26 cellular contexts compared by ENCODE assay signal in the genomic region with DNA sequence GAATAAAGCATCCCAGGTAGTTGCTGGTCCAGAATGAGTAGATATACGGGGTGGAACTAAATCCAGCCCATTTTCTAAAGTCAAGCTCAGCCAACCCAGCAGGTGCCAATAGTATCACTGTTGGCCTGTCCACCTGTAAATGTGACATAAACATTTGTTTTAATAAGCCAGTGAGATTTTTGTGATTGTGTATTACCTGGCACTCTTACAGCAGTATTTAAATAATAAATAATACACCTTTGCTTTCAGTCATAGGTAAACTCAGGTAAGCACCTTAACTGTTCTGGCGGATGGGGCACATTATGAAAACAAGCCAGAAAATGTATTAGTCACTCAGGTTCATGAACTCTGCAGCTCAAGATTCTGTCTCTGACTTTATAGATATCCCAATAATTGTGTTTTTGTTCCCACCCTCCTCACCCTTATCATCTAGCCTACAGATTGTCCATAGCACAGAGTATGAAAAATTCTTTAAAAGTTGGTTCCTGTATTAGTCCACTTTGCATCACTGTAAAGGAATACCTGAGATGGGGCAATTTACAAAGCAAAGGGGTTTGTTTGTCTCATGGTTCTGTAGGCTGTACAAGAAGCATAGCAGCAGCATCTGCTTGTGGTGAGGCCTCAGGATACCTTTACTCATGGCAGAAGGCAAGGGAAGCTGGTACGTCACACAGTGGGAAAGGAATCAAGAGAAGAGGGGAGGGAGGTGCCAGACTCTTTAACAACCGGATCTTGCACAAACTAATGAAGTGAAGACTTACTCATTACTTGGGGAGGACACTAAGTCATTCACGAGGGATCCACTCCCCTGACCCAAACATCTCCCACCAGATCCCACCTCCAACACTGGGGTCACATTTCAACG.
A peak's percentile ranks its signal among the peaks of the same experiment; 100 is the strongest.
DNase-seq lines count a peak whose midpoint lies in the region; ATAC-seq, FAIRE-seq and TF ChIP-seq lines count a peak whose summit lies in the region.
"Had no signal": no experiment of that assay in that cellular context is flagged by ENCODE, and none has a peak within 500 bp of the region (broad histone marks: within the 10 kb centered on the region; RNA-seq: fewer than 3 reads in every experiment).

No MANE protein-coding gene starts in this region.

- no peak for TF ChIP-seq CTCF in LNCaP clone FGC (IDR thresholded peaks at IDR 0.05; ENCODE audit: control insufficient read depth, extremely low read depth, insufficient read depth)
- no peak for TF ChIP-seq CTCF in RWPE2 (IDR thresholded peaks at IDR 0.05; ENCODE audit: poor library complexity, severe bottlenecking)
- TF ChIP-seq CTCF in epithelial cell of esophagus (IDR thresholded peaks at IDR 0.05; ENCODE audit: insufficient read depth, low read depth, low read length, missing control alignments), result no peak
- TF ChIP-seq CTCF in neural crest cell (conservative IDR thresholded peaks at IDR 0.05), result no peak

- no peaks in the 10 kb centered on the region for H3K36me3 ChIP-seq in RWPE2 (ENCODE audit: low read depth)
- H3K36me3 ChIP-seq: HAP-1 had no signal

- H3K4me3 ChIP-seq in LNCaP clone FGC (ENCODE audit: low read depth, low read length), result no peak overlapping the region
- H3K4me3 ChIP-seq in RWPE2 (ENCODE audit: severe bottlenecking), result no peak overlapping the region
- no peak overlapping the region for H3K4me3 ChIP-seq in epithelial cell of esophagus (ENCODE audit: low read length)
- H3K4me3 ChIP-seq: HAP-1, SK-N-MC had no signal

- DNase-seq in LNCaP clone FGC (ENCODE audit: low read depth) (peak; percentile 93), RWPE2 (ENCODE audit: low spot score) (no peak), epithelial cell of esophagus (ENCODE audit: low read depth) (peak; percentile 24), neural crest cell (ENCODE audit: low read depth, low spot score) (no peak), NCI-H128 (lab: John Stamatoyannopoulos, UW; ENCODE audit: unreplicated experiment) (no peak), urothelium cell line (ENCODE audit: low spot score) (no peak)
- no peak for DNase-seq in activated CD4-positive, alpha-beta T cell treated with anti-CD3 and anti-CD28 coated beads for 4 hours
- DNase-seq: Calu3; CD8-positive, alpha-beta memory T cell; DMS79 treated with DMSO at 0.1 percent for 48 hours; GF-D8; GOT3; HFFc6; NCI-H1105 treated with DMSO at 0.1 percent for 48 hours; NCI-H2029 treated with DMSO at 0.1 percent for 48 hours; NCI-H446 treated with DMSO at 0.1 percent for 48 hours; NCI-H526; SIG-M5 had no signal

- no peaks in the 10 kb centered on the region for H3K36me3 Mint-ChIP-seq in neural crest cell (ENCODE audit: low read depth)
- H3K36me3 Mint-ChIP-seq: CD14-positive monocyte; CD8-positive, alpha-beta memory T cell had no signal

- H3K27ac Mint-ChIP-seq in neural crest cell (ENCODE audit: unreplicated experiment), result peak overlapping the region; percentile 94
- H3K27ac Mint-ChIP-seq: B cell; CD14-positive monocyte; CD8-positive, alpha-beta memory T cell; HFFc6; IgD-negative memory B cell had no signal

- no peaks in the 10 kb centered on the region for H3K27me3 Mint-ChIP-seq in neural crest cell (ENCODE audit: low read depth)
- H3K27me3 Mint-ChIP-seq: B cell, IgD-negative memory B cell had no signal

- ATAC-seq in RWPE2 (ENCODE audit: low read depth), result peak; percentile 53; the same call in 2 of the 3 replicates
- no peak for ATAC-seq in HG02759 (IDR thresholded peaks at IDR 0.05; ENCODE audit: unreplicated experiment)
- ATAC-seq: Panc1 had no signal

- peaks cover 19% of the 10 kb centered on the region for H3K4me1 Mint-ChIP-seq in neural crest cell
- H3K4me1 Mint-ChIP-seq: CD14-positive monocyte; CD8-positive, alpha-beta memory T cell had no signal

- H3K27me3 ChIP-seq in RWPE2 (ENCODE audit: insufficient read depth, poor library complexity, severe bottlenecking), result no peaks in the 10 kb centered on the region

- H3K4me1 ChIP-seq in RWPE2 (ENCODE audit: insufficient read depth, poor library complexity, severe bottlenecking), result peaks cover 28% of the 10 kb centered on the region
- H3K4me1 ChIP-seq: HAP-1 had no signal

- H3K4me3 Mint-ChIP-seq in neural crest cell, result no peak overlapping the region
- H3K4me3 Mint-ChIP-seq: B cell; CD14-positive monocyte; CD8-positive, alpha-beta memory T cell; HFFc6; IgD-negative memory B cell had no signal

- no peaks in the 10 kb centered on the region for H3K9me3 Mint-ChIP-seq in neural crest cell
- H3K9me3 Mint-ChIP-seq: CD8-positive, alpha-beta memory T cell; IgD-negative memory B cell had no signal

- no peak for FAIRE-seq in urothelium cell line (lab: Jason Lieb, UNC)
- FAIRE-seq: GM12891 had no signal

- peak overlapping the region; percentile 18 for H3K27ac ChIP-seq in RWPE2 (ENCODE audit: poor library complexity, severe bottlenecking)
- H3K27ac ChIP-seq: SK-N-MC had no signal

- no peaks in the 10 kb centered on the region for H3K9me3 ChIP-seq in RWPE2 (ENCODE audit: severe bottlenecking)
- H3K9me3 ChIP-seq: HAP-1 had no signal

Comparison
In these comparisons a context has a peak if more than half of its experiments do, and no peak if none do; other contexts are left out.
1. DNase-seq: peak in LNCaP clone FGC (single experiment) and epithelial cell of esophagus (single experiment); none in RWPE2 (single experiment), neural crest cell (single experiment), activated CD4-positive, alpha-beta T cell treated with anti-CD3 and anti-CD28 coated beads for 4 hours (0 of 2), NCI-H128 (single experiment) and urothelium cell line (single experiment).